In genomic region chrY:6911272-6911995, GRCh38 we compare ENCODE assay signal across 19 cellular contexts. TPM values are rescaled to one million over a fixed set of nuclear protein-coding genes. Genes with fewer than 3 reads are reported as not detected.
DNase-seq lines count a peak whose midpoint lies in the region; ATAC-seq and TF ChIP-seq lines count a peak whose summit lies in the region.
"Had no signal": no experiment of that assay in that cellular context is flagged by ENCODE, and none has a peak within 500 bp of the region (broad histone marks: within the 10 kb centered on the region; RNA-seq: fewer than 3 reads in every experiment).

Gene AMELY (minus strand): TSS chrY:6911752. CDS start chrY:6872608, 39,144 bp downstream.

- H3K18ac ChIP-seq in trophoblast cell (ENCODE audit: low read length): peak within 1 kb of the TSS; percentile 61

- TF ChIP-seq POLR2A in gastroesophageal sphincter (IDR thresholded peaks at IDR 0.05): no peak

- no peaks in the 10 kb centered on the region for H3K9me3 ChIP-seq in HUES64 (ENCODE audit: insufficient read depth, low read depth, low read length)
- H3K9me3 ChIP-seq in gastroesophageal sphincter: no peaks in the 10 kb centered on the region
- H3K9me3 ChIP-seq in trophoblast cell (ENCODE audit: insufficient read depth, low read depth, low read length): no peaks in the 10 kb centered on the region

- ATAC-seq in gastroesophageal sphincter: no peak
- no peak for ATAC-seq in HG02759 (IDR thresholded peaks at IDR 0.05; ENCODE audit: unreplicated experiment)
- ATAC-seq in GM21619 (IDR thresholded peaks at IDR 0.05; ENCODE audit: unreplicated experiment): no peak
- ATAC-seq in HG03469 (IDR thresholded peaks at IDR 0.05; ENCODE audit: unreplicated experiment): no peak
- ATAC-seq: T-cell had no signal

- peak within 1 kb of the TSS; percentile 24 for H2BK120ac ChIP-seq in trophoblast cell (ENCODE audit: insufficient read depth, low read length, poor library complexity)

- peak within 1 kb of the TSS; percentile 23 for H4K8ac ChIP-seq in trophoblast cell (ENCODE audit: low read depth, low read length)

- WGBS in HUES64: 2% methylated on average over 58 of the region's 58 CpGs
- no CpG with 5 or more reads among the region's 58 CpGs for WGBS in gastroesophageal sphincter (ENCODE audit: low coverage in 1 of 2), 2 donors
- WGBS in trophoblast cell (ENCODE audit: extremely low coverage, insufficient coverage, insufficient read length): no CpG with 5 or more reads among the region's 58 CpGs

- peak within 1 kb of the TSS; percentile 30 for H4K91ac ChIP-seq in trophoblast cell (ENCODE audit: low read depth, low read length)

- H3K14ac ChIP-seq in trophoblast cell (ENCODE audit: low read length): peak within 1 kb of the TSS; percentile 63

- H3K4me3 ChIP-seq in HUES64 (ENCODE audit: low read length): peak within 1 kb of the TSS; percentile 81
- H3K4me3 ChIP-seq in gastroesophageal sphincter: peak within 1 kb of the TSS; percentile 19 to 48
- H3K4me3 ChIP-seq in trophoblast cell (ENCODE audit: low read depth, low read length): peak within 1 kb of the TSS; percentile 76

- H3K79me1 ChIP-seq in trophoblast cell (ENCODE audit: low read length): peaks cover 4% of the 10 kb centered on the region

- H3K9ac ChIP-seq in HUES64 (ENCODE audit: low read depth, low read length) (peak within 1 kb of the TSS; percentile 89), trophoblast cell (ENCODE audit: low read length) (no peak within 1 kb of the TSS)

- no peak within 1 kb of the TSS for H2BK5ac ChIP-seq in trophoblast cell (ENCODE audit: low read depth, low read length, poor library complexity)

- TF ChIP-seq CTCF in VCaP (conservative IDR thresholded peaks at IDR 0.05) (no peak), gastroesophageal sphincter (IDR thresholded peaks at IDR 0.05) (no peak)

- no peak within 1 kb of the TSS for H3K4ac ChIP-seq in trophoblast cell (ENCODE audit: low read depth, low read length)

- no peaks in the 10 kb centered on the region for H3K79me2 ChIP-seq in trophoblast cell (ENCODE audit: control insufficient read depth, insufficient read depth, low read length, poor library complexity)

- H2AFZ ChIP-seq in trophoblast cell (ENCODE audit: insufficient read depth, low read length, poor library complexity): peak within 1 kb of the TSS; percentile 64

- peak within 1 kb of the TSS; percentile 69 for H3K4me2 ChIP-seq in trophoblast cell (ENCODE audit: low read length)

- H3K36me3 ChIP-seq in HUES64 (ENCODE audit: insufficient read depth, low read length) (peaks cover 7% of the 10 kb centered on the region; the same call in 1 of the 2 replicates), gastroesophageal sphincter (no peaks in the 10 kb centered on the region), trophoblast cell (ENCODE audit: control insufficient read depth in 1 of 2, insufficient read depth in 2 of 2, low read length in 2 of 2) (no peaks in the 10 kb centered on the region)

- no peak within 1 kb of the TSS for H2AK5ac ChIP-seq in trophoblast cell (ENCODE audit: low read length)

- no peak for TF ChIP-seq EP300 in gastroesophageal sphincter (IDR thresholded peaks at IDR 0.05)

- no peak within 1 kb of the TSS for H3K23ac ChIP-seq in trophoblast cell (ENCODE audit: low read length)

- no peak within 1 kb of the TSS for H2BK12ac ChIP-seq in trophoblast cell (ENCODE audit: low read length)

- peaks cover 7% of the 10 kb centered on the region for H3K4me1 ChIP-seq in HUES64 (ENCODE audit: insufficient read depth, low read length)
- peaks cover 0 to 3% (median 0%) of the 10 kb centered on the region in 3 donors for H3K4me1 ChIP-seq in gastroesophageal sphincter
- peaks cover 2 to 4% of the 10 kb centered on the region in 2 experiments for H3K4me1 ChIP-seq in trophoblast cell (ENCODE audit: control insufficient read depth in 1 of 2, insufficient read depth in 2 of 2, low read length in 2 of 2)

- no peak within 1 kb of the TSS for H4K12ac ChIP-seq in trophoblast cell (ENCODE audit: low read depth, low read length)

- H3K27me3 ChIP-seq in HUES64 (ENCODE audit: insufficient read depth, low read length) (peaks cover 13% of the 10 kb centered on the region; the same call in 1 of the 2 replicates), gastroesophageal sphincter (peaks cover 29% of the 10 kb centered on the region), trophoblast cell (ENCODE audit: insufficient read depth, low read length) (no peaks in the 10 kb centered on the region)

- H3K27ac ChIP-seq in HUES64 (ENCODE audit: low read depth, low read length) (peak within 1 kb of the TSS; percentile 52; the same call in 1 of the 2 replicates), VCaP (peak within 1 kb of the TSS; percentile 90), gastroesophageal sphincter (no peak within 1 kb of the TSS), trophoblast cell (ENCODE audit: low read depth, low read length) (no peak within 1 kb of the TSS)

- peak in 1 of 2 donors; percentile 4 for DNase-seq in trophoblast cell
- no peak for DNase-seq in NCI-H446 (lab: John Stamatoyannopoulos, UW)
- DNase-seq: activated CD4-positive, CD25-positive, alpha-beta regulatory T cell treated with anti-CD3 and anti-CD28 coated beads, Interleukin-2, amount 50 U/mL, for 72 hours; activated T-cell treated with anti-CD3 and anti-CD28 coated beads, Interleukin-2, amount 50 U/mL, for 1 hour; central memory CD4-positive, alpha-beta T cell; IMR-90; islet precursor cell; NCI-H2107; NCI-H774; T-cell had no signal

RNA-seq across cellular contexts. Expression of gene AMELY, which starts in this region (rescaled TPM):
- 0.35 TPM for polyA plus RNA-seq in HUES64 (2013, experiment 1 of 2)
- not detected for polyA plus RNA-seq in HUES64 (2013, experiment 2 of 2)
- not detected for total RNA-seq in gastroesophageal sphincter
- 0.08 TPM in 1 of 2 replicates, not detected in the other for polyA plus RNA-seq in trophoblast cell (2013)
- total RNA-seq: endothelial cell of umbilical vein, IMR-90, RPMI7951, T-cell had no signal
- polyA plus RNA-seq: BJ, endothelial cell of umbilical vein, IMR-90 had no signal

Comparison
In these comparisons a context has a peak if more than half of its experiments do, and no peak if none do; other contexts are left out.
1. H3K27ac ChIP-seq: peak in HUES64 (single experiment) and VCaP (single experiment); none in gastroesophageal sphincter (0 of 4) and trophoblast cell (single experiment).
2. Peak in every context shown above with its lines, with median percentiles within 50 percentile points of each other: H3K4me3 ChIP-seq.